1 cellular context compared by ENCODE assay signal in genomic region chr20:13118676-13119075, GRCh38.
TF ChIP-seq lines count a peak whose summit lies in the region.

No MANE protein-coding gene starts in this region.

TF ChIP-seq in GM23338, 12 proteins besides CTCF, POLR2A, EP300 and RAD21 (continued from another document):
- no peak for TF ChIP-seq ZNF462 (CRISPR knock-in tag; IDR thresholded peaks at IDR 0.05)
- TF ChIP-seq CREB1 (CRISPR knock-in tag; IDR thresholded peaks at IDR 0.05; ENCODE audit: low read depth): no peak
- no peak for TF ChIP-seq ZNF331 (CRISPR knock-in tag; IDR thresholded peaks at IDR 0.05; ENCODE audit: low read depth)
- no peak for TF ChIP-seq EZH2 (IDR thresholded peaks at IDR 0.05; ENCODE audit: low read depth, unreplicated experiment)
